7 cellular contexts compared by ENCODE assay signal in genomic region chr2:27216416-27217137, GRCh38. TPM values are rescaled to one million over a fixed set of nuclear protein-coding genes. Genes with fewer than 3 reads are reported as not detected.
A peak's percentile ranks its signal among the peaks of the same experiment; 100 is the strongest.
DNase-seq lines count a peak whose midpoint lies in the region; ATAC-seq, FAIRE-seq and TF ChIP-seq lines count a peak whose summit lies in the region.

No MANE protein-coding gene starts in this region.

- H3K4me2 ChIP-seq in HCT116 (ENCODE audit: low read length), result peak overlapping the region; percentile 93

- BruUV-seq in HCT116 (replicated peaks; lab: Mats Ljungman, UMichigan), result no TSS peak

- no peak overlapping the region for H2AFZ ChIP-seq in HCT116 (ENCODE audit: low read depth, low read length, poor library complexity, severe bottlenecking)

- H3K9me3 ChIP-seq in HCT116 (ENCODE audit: control insufficient read depth in 1 of 2, insufficient read depth in 1 of 2, low read depth in 1 of 2, low read length in 2 of 2), result no peaks in the 10 kb centered on the region

- TF ChIP-seq RAD21 in HCT116 (IDR thresholded peaks at IDR 0.05; ENCODE audit: low read depth), result no peak

- no peaks in the 10 kb centered on the region for H3K27me3 ChIP-seq in HCT116 (ENCODE audit: insufficient read depth, low read length)

- peak overlapping the region; percentile 89 for H3K9ac ChIP-seq in HCT116 (ENCODE audit: low read length)

- H3K36me3 ChIP-seq in HCT116 (ENCODE audit: control insufficient read depth in 1 of 2, insufficient read depth in 2 of 2, low read length in 2 of 2), result peaks cover 4 to 28% of the 10 kb centered on the region in 2 experiments

- H3K4me3 ChIP-seq in HCT116 (replicated peaks in 1 of 2; ENCODE audit: low read depth in 1 of 2, low read length in 2 of 2), result peak overlapping the region; percentile 78 to 91
- peak overlapping the region; percentile 51 to 83 for H3K4me3 ChIP-seq in foreskin fibroblast (ENCODE audit: low read depth in 1 of 2, low read length in 2 of 2)
- peak overlapping the region; percentile 48 to 80 (median 66) for H3K4me3 ChIP-seq in skin epidermis

- DNase-seq in HCT116 (ENCODE audit: low read depth, low spot score), result no peak
- no peak for DNase-seq in foreskin fibroblast
- DNase-seq in NCI-H2196 treated with DMSO at 0.1 percent for 48 hours (lab: John Stamatoyannopoulos, UW; ENCODE audit: unreplicated experiment), result no peak
- no peak for DNase-seq in H54 (ENCODE audit: insufficient read length, low spot score)
- no peak for DNase-seq in NCI-H526 (lab: John Stamatoyannopoulos, UW)

- intact Hi-C loops in HCT116 (cut with micrococcal nuclease), result loop anchor here (5.0 kb wide), 1 partner anchor 119 kb away; no protein-coding TSS in a partner anchor

- CTCF ChIA-PET in HCT116 (lab: Charles Lee), result no interaction called here

- TF ChIP-seq CTCF in HCT116 (IDR thresholded peaks at IDR 0.05 in 2 of 3, conservative IDR thresholded peaks at IDR 0.05 in 1 of 3; ENCODE audit: borderline replicate concordance in 1 of 3, insufficient read depth in 1 of 3, low read depth in 2 of 3, low read length in 2 of 3), result no peak
- no peak for TF ChIP-seq CTCF in VCaP (conservative IDR thresholded peaks at IDR 0.05)
- no peak for TF ChIP-seq CTCF in foreskin fibroblast (IDR thresholded peaks at IDR 0.05; ENCODE audit: low read depth, low read length)

- RAD21 ChIA-PET in HCT116 (lab: Charles Lee; ENCODE audit: low non-redundant PET in 1 of 2, low total read pairs in 2 of 2, uncharacterized antibody in 2 of 2, unreplicated experiment in 2 of 2), result no interaction called here

- peaks cover 59% of the 10 kb centered on the region for H3K79me2 ChIP-seq in HCT116 (ENCODE audit: insufficient read depth, low read length)

- POLR2A ChIA-PET in HCT116 (lab: Charles Lee), result no interaction called here

- no peak for FAIRE-seq in H54 (lab: Jason Lieb, UNC)

- H3K4me1 ChIP-seq in HCT116 (ENCODE audit: control insufficient read depth in 1 of 2, insufficient read depth in 2 of 2, low read length in 2 of 2), result peaks cover 3 to 27% of the 10 kb centered on the region in 2 experiments; a peak in 3 of 4 replicates

- TF ChIP-seq POLR2A in HCT116 (IDR thresholded peaks at IDR 0.05; ENCODE audit: borderline replicate concordance, extremely low read depth, insufficient read depth, insufficient read length) (no peak), H54 (IDR thresholded peaks at IDR 0.05; ENCODE audit: low read depth, low read length) (no peak)

- H3K9me2 ChIP-seq in HCT116 (ENCODE audit: insufficient read depth), result no peaks in the 10 kb centered on the region

- H4K20me1 ChIP-seq in HCT116 (ENCODE audit: insufficient read depth), result no peaks in the 10 kb centered on the region

- H3K27ac ChIP-seq in HCT116 (ENCODE audit: low read depth, low read length) (peak overlapping the region; percentile 82; the same call in 1 of the 2 replicates), VCaP (peak overlapping the region; percentile 85), skin epidermis (peak overlapping the region in 19 of 21 experiments; percentile 68 to 89 (median 85))

- no peak for ATAC-seq in HCT116

TF ChIP-seq in HCT116, 20 proteins besides CTCF, POLR2A, EP300 and RAD21:
- TF ChIP-seq CBX3 (IDR thresholded peaks at IDR 0.05; ENCODE audit: low read depth) (no peak), CEBPB (IDR thresholded peaks at IDR 0.05; ENCODE audit: low read depth) (no peak), POLR2AphosphoS5 (IDR thresholded peaks at IDR 0.05; ENCODE audit: low read depth, low read length) (no peak), ZFX (IDR thresholded peaks at IDR 0.05) (no peak), ZNF274 (IDR thresholded peaks at IDR 0.05; ENCODE audit: low read depth, low read length) (no peak), EZH2 (IDR thresholded peaks at IDR 0.05) (no peak), ELF1 (IDR thresholded peaks at IDR 0.05; ENCODE audit: borderline replicate concordance, low read depth) (no peak)
- TF ChIP-seq, protein P1, sequence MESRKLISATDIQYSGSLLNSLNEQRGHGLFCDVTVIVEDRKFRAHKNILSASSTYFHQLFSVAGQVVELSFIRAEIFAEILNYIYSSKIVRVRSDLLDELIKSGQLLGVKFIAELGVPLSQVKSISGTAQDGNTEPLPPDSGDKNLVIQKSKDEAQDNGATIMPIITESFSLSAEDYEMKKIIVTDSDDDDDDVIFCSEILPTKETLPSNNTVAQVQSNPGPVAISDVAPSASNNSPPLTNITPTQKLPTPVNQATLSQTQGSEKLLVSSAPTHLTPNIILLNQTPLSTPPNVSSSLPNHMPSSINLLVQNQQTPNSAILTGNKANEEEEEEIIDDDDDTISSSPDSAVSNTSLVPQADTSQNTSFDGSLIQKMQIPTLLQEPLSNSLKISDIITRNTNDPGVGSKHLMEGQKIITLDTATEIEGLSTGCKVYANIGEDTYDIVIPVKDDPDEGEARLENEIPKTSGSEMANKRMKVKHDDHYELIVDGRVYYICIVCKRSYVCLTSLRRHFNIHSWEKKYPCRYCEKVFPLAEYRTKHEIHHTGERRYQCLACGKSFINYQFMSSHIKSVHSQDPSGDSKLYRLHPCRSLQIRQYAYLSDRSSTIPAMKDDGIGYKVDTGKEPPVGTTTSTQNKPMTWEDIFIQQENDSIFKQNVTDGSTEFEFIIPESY (IDR thresholded peaks at IDR 0.05; ENCODE audit: extremely low read depth, insufficient replicate concordance, low read length), result no peak
- TF ChIP-seq, protein P2, sequence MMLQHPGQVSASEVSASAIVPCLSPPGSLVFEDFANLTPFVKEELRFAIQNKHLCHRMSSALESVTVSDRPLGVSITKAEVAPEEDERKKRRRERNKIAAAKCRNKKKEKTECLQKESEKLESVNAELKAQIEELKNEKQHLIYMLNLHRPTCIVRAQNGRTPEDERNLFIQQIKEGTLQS (IDR thresholded peaks at IDR 0.05), result no peak

RNA-seq across cellular contexts. Expression of gene CAD, which starts 0.6 kb away (rescaled TPM):
- total RNA-seq in HCT116 (2021; ENCODE audit: unreplicated experiment), result 114 TPM
- 86.2 and 90.4 TPM in 2 replicates for polyA plus RNA-seq in HCT116 (2012)

RNA-seq across cellular contexts. Expression of gene SLC5A6, which starts 4.5 kb away (rescaled TPM):
- 55.4 TPM for total RNA-seq in HCT116 (2021; ENCODE audit: unreplicated experiment)
- polyA plus RNA-seq in HCT116 (2012), result 40.8 and 47.1 TPM in 2 replicates

RNA-seq across cellular contexts. Expression of gene ATRAID, which starts 4.7 kb away (rescaled TPM):
- total RNA-seq in HCT116 (2021; ENCODE audit: unreplicated experiment), result 93.6 TPM
- polyA plus RNA-seq in HCT116 (2012), result 97.4 and 124 TPM in 2 replicates

RNA-seq across cellular contexts. Expression of gene SLC30A3, which starts 46.3 kb away (rescaled TPM):
- total RNA-seq in HCT116 (2021; ENCODE audit: unreplicated experiment), result 20.5 TPM
- polyA plus RNA-seq in HCT116 (2012), result 16.1 and 18.0 TPM in 2 replicates

RNA-seq across cellular contexts. Expression of gene DNAJC5G, which starts 58.7 kb away (rescaled TPM):
- total RNA-seq in HCT116 (2021; ENCODE audit: unreplicated experiment), result 2.5 TPM
- 1.0 and 1.1 TPM in 2 replicates for polyA plus RNA-seq in HCT116 (2012)
